15 cellular contexts compared by ENCODE assay signal in the genomic region with DNA sequence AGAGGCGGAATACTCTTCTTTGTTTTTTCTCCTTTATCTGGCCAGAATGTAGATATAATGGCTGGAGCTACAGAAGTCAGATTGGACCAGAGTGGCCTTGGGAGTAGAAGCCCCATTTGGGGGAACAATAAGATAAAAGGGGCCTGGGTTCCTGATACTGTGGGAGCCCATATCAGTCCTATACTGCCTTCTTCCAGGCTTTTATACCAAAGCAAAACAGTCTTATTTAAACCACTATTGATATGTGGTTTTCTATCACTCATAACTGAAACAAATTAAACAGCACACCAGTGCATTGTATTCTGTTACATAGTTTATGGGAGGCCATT. TPM values are rescaled to one million over a fixed set of nuclear protein-coding genes. Genes with fewer than 3 reads are reported as not detected.
A peak's percentile ranks its signal among the peaks of the same experiment; 100 is the strongest.
DNase-seq lines count a peak whose midpoint lies in the region; ATAC-seq, FAIRE-seq and TF ChIP-seq lines count a peak whose summit lies in the region.
"Had no signal": no experiment of that assay in that cellular context is flagged by ENCODE, and none has a peak within 500 bp of the region (broad histone marks: within the 10 kb centered on the region; RNA-seq: fewer than 3 reads in every experiment).

No MANE protein-coding gene starts in this region.

- FAIRE-seq in astrocyte (lab: Jason Lieb, UNC) (no peak), HepG2 (lab: Jason Lieb, UNC) (no peak), GM12892 (lab: Jason Lieb, UNC) (no peak), pancreas (lab: Jason Lieb, UNC) (no peak)

- H3F3A ChIP-seq in GM23338 (replicated peaks; ENCODE audit: low read depth), result no peaks in the 10 kb centered on the region

- H3K4me1 ChIP-seq in GM23338 (ENCODE audit: insufficient read depth) (no peaks in the 10 kb centered on the region), astrocyte (ENCODE audit: insufficient read depth, low read length) (peaks cover 20% of the 10 kb centered on the region), HepG2 (ENCODE audit: insufficient read depth, low read length) (peaks cover 28% of the 10 kb centered on the region), spleen (peaks cover 0 to 26% (median 13%) of the 10 kb centered on the region in 6 donors), pancreas (peaks cover 0 to 3% (median 0%) of the 10 kb centered on the region in 3 donors)

- peaks cover 3% of the 10 kb centered on the region; the same call in 2 of the 3 replicates for H3K4me1 Mint-ChIP-seq in GM23338
- peaks cover 28% of the 10 kb centered on the region for H3K4me1 Mint-ChIP-seq in astrocyte (ENCODE audit: low read depth, unreplicated experiment)
- H3K4me1 Mint-ChIP-seq in CD4-positive, alpha-beta T cell (ENCODE audit: low read depth), result peaks cover 8% of the 10 kb centered on the region

- H2AFZ ChIP-seq in GM23338 (0 out of 2 replicates have a peak overlapping the region, but pooled peaks have one; percentile 8), astrocyte (ENCODE audit: low read depth, low read length) (no peak overlapping the region), HepG2 (ENCODE audit: low read length) (no peak overlapping the region)

- POLR2A ChIA-PET in HepG2 (lab: Yijun Ruan, JAX), result no interaction called here
- POLR2A ChIA-PET in CD4-positive, alpha-beta T cell (lab: Charles Lee), result interaction anchor here (0.7 kb wide), 1 partner anchor 1130 kb away, joined by 3 read pairs; no protein-coding TSS in a partner anchor

- no peak for TF ChIP-seq RAD21 in HepG2 (CRISPR knock-in tag; IDR thresholded peaks at IDR 0.05)

- H3K4me2 ChIP-seq in GM23338, result no peak overlapping the region
- peak overlapping the region; percentile 86 for H3K4me2 ChIP-seq in astrocyte (ENCODE audit: low read length)
- no peak overlapping the region for H3K4me2 ChIP-seq in HepG2 (ENCODE audit: low read depth, low read length)

- H3K9ac ChIP-seq in astrocyte (ENCODE audit: low read length) (peak overlapping the region; percentile 78), HepG2 (ENCODE audit: insufficient read depth, low read depth, low read length) (no peak overlapping the region)

- no peak for TF ChIP-seq CTCF in GM23338 (conservative IDR thresholded peaks at IDR 0.05; ENCODE audit: low read depth in 2 of 2)
- no peak for TF ChIP-seq CTCF in astrocyte (IDR thresholded peaks at IDR 0.05; ENCODE audit: insufficient read depth, low read depth, low read length)
- no peak for TF ChIP-seq CTCF in HepG2 (CRISPR knock-in tag; IDR thresholded peaks at IDR 0.05)
- TF ChIP-seq CTCF in spleen (IDR thresholded peaks at IDR 0.05 in 8 of 11, conservative IDR thresholded peaks at IDR 0.05 in 3 of 11), result no peak
- TF ChIP-seq CTCF in CD4-positive, alpha-beta T cell (IDR thresholded peaks at IDR 0.05), result no peak
- no peak for TF ChIP-seq CTCF in pancreas (IDR thresholded peaks at IDR 0.05)

- H3K79me2 ChIP-seq in GM23338 (replicated peaks; ENCODE audit: insufficient read depth) (no peaks in the 10 kb centered on the region), astrocyte (ENCODE audit: insufficient read depth, low read length) (no peaks in the 10 kb centered on the region), HepG2 (ENCODE audit: insufficient read depth, low read length) (no peaks in the 10 kb centered on the region)

- H3K27ac Mint-ChIP-seq in GM23338 (no peak overlapping the region), astrocyte (ENCODE audit: unreplicated experiment) (peak overlapping the region; percentile 95)
- no peak overlapping the region for H3K27ac Mint-ChIP-seq in CD4-positive, alpha-beta T cell

- no peak overlapping the region for H3K4me3 ChIP-seq in GM23338
- peak overlapping the region; percentile 48 for H3K4me3 ChIP-seq in astrocyte (ENCODE audit: insufficient read depth, low read depth, low read length)
- H3K4me3 ChIP-seq in HepG2 (replicated peaks in 1 of 3; ENCODE audit: insufficient read depth in 1 of 3, low read depth in 2 of 3, low read length in 3 of 3), result no peak overlapping the region
- H3K4me3 ChIP-seq in spleen, result no peak overlapping the region
- H3K4me3 ChIP-seq in pancreas, result no peak overlapping the region

- BruUV-seq in HepG2 (replicated peaks; lab: Mats Ljungman, UMichigan), result no TSS peak

- H3K4me3 Mint-ChIP-seq in GM23338 (no peak overlapping the region), astrocyte (ENCODE audit: unreplicated experiment) (no peak overlapping the region)
- no peak overlapping the region for H3K4me3 Mint-ChIP-seq in CD4-positive, alpha-beta T cell

- H3K36me3 Mint-ChIP-seq in GM23338 (ENCODE audit: low read depth) (no peaks in the 10 kb centered on the region), astrocyte (ENCODE audit: low read depth, unreplicated experiment) (no peaks in the 10 kb centered on the region)
- H3K36me3 Mint-ChIP-seq in CD4-positive, alpha-beta T cell (ENCODE audit: low read depth), result no peaks in the 10 kb centered on the region
- H3K36me3 Mint-ChIP-seq: activated naive CD4-positive, alpha-beta T cell treated with anti-CD3 and anti-CD28 coated beads, Interleukin-2, amount 50 U/mL, for 72 hours had no signal

- H4K20me1 ChIP-seq in GM23338 (replicated peaks; ENCODE audit: insufficient read depth) (no peaks in the 10 kb centered on the region), astrocyte (ENCODE audit: insufficient read depth, low read length) (no peaks in the 10 kb centered on the region), HepG2 (ENCODE audit: insufficient read depth, low read length) (no peaks in the 10 kb centered on the region)

- no peaks in the 10 kb centered on the region for H3K9me3 ChIP-seq in astrocyte (ENCODE audit: insufficient read depth, low read depth, low read length)
- no peaks in the 10 kb centered on the region for H3K9me3 ChIP-seq in HepG2 (ENCODE audit: low read length)
- H3K9me3 ChIP-seq in spleen, result no peaks in the 10 kb centered on the region
- H3K9me3 ChIP-seq in CD4-positive, alpha-beta T cell (ENCODE audit: control insufficient read depth, low read length), result no peaks in the 10 kb centered on the region
- H3K9me3 ChIP-seq in pancreas, result no peaks in the 10 kb centered on the region
- H3K9me3 ChIP-seq: MG63 had no signal

- H3K9me2 ChIP-seq in GM23338 (ENCODE audit: insufficient read depth), result no peaks in the 10 kb centered on the region

- no peak for DNase-seq in GM23338 (ENCODE audit: low spot score)
- no peak for DNase-seq in astrocyte (ENCODE audit: low read depth)
- DNase-seq in HepG2 (ENCODE audit: low spot score), result no peak
- DNase-seq in spleen, result no peak
- no peak for DNase-seq in erythroblast (lab: John Stamatoyannopoulos, UW)
- no peak for DNase-seq in GM12892 (ENCODE audit: insufficient read length)
- DNase-seq in CD4-positive, alpha-beta T cell, result no peak
- DNase-seq in pancreas, result no peak
- DNase-seq: activated CD4-positive, CD25-positive, alpha-beta regulatory T cell; DMS53; SW 1271 had no signal

- no peak overlapping the region for H3K27ac ChIP-seq in GM23338 (ENCODE audit: low read depth)
- H3K27ac ChIP-seq in astrocyte (ENCODE audit: low read depth, low read length), result peak overlapping the region; percentile 93
- peak overlapping the region; percentile 3 for H3K27ac ChIP-seq in HepG2 (ENCODE audit: extremely low read length, insufficient read depth, low read length)
- peak overlapping the region in 5 of 8 donors; percentile 31 to 68 (median 44) for H3K27ac ChIP-seq in spleen
- H3K27ac ChIP-seq in CD4-positive, alpha-beta T cell (ENCODE audit: low read depth, low read length), result no peak overlapping the region
- peak overlapping the region in 1 of 4 donors; percentile 47 for H3K27ac ChIP-seq in pancreas

- intact Hi-C loops in HepG2 (cut with micrococcal nuclease; ENCODE audit: unreplicated experiment) (no loop called here), spleen (cut with DNase I; ENCODE audit: low total_unique reads) (no loop called here), pancreas (cut with DNase I) (no loop called here)
- intact Hi-C loops in CD4-positive, alpha-beta T cell (cut with DNase I, micrococcal nuclease), result no loop called here

- in situ Hi-C loops in HepG2 (cut with HindIII; ENCODE audit: extremely low pct_ligation_motif_present, low pct_unique_long_range_greater_than_20kb), result no loop called here

- no peaks in the 10 kb centered on the region for H3K9me3 Mint-ChIP-seq in GM23338
- no peaks in the 10 kb centered on the region for H3K9me3 Mint-ChIP-seq in astrocyte (ENCODE audit: unreplicated experiment)
- H3K9me3 Mint-ChIP-seq in CD4-positive, alpha-beta T cell, result no peaks in the 10 kb centered on the region
- H3K9me3 Mint-ChIP-seq: activated naive CD4-positive, alpha-beta T cell treated with anti-CD3 and anti-CD28 coated beads, Interleukin-2, amount 50 U/mL, for 72 hours had no signal

- ATAC-seq in GM23338 (no peak), HepG2 (no peak), pancreas (no peak)
- no peak for ATAC-seq in CD4-positive, alpha-beta T cell (ENCODE audit: poor library complexity)

- H3K27me3 ChIP-seq in GM23338 (ENCODE audit: insufficient read depth) (no peaks in the 10 kb centered on the region), astrocyte (ENCODE audit: insufficient read depth, low read length) (no peaks in the 10 kb centered on the region), HepG2 (ENCODE audit: control insufficient read depth in 1 of 2, insufficient read depth in 2 of 2, low read length in 2 of 2) (no peaks in the 10 kb centered on the region), spleen (replicated peaks in 1 of 7) (peaks cover 0 to 6% (median 0%) of the 10 kb centered on the region in 7 donors), pancreas (no peaks in the 10 kb centered on the region)
- no peaks in the 10 kb centered on the region for H3K27me3 ChIP-seq in CD4-positive, alpha-beta T cell (ENCODE audit: control insufficient read depth, insufficient read depth, low read length)
- H3K27me3 ChIP-seq: foreskin keratinocyte, MG63 had no signal

- no peak for TF ChIP-seq EP300 in HepG2 (IDR thresholded peaks at IDR 0.05; ENCODE audit: low read depth in 2 of 2, low read length in 2 of 2)
- no peak for TF ChIP-seq EP300 in HepG2 (CRISPR knock-in tag; IDR thresholded peaks at IDR 0.05; ENCODE audit: borderline replicate concordance)

- 95% methylated on average over 1 of the region's 1 CpG for WGBS in HepG2 (ENCODE audit: low lambda C conversion rate)
- WGBS in spleen, 5 donors, result 94 to 100% (median 97%) methylated on average over 1 of the region's 1 CpG
- 90 to 93% methylated on average over 1 of the region's 1 CpG for WGBS in pancreas, 2 donors

- TF ChIP-seq POLR2A in HepG2 (IDR thresholded peaks at IDR 0.05; ENCODE audit: insufficient read depth in 1 of 2, low read depth in 2 of 2, low read length in 2 of 2) (no peak), spleen (IDR thresholded peaks at IDR 0.05) (no peak), erythroblast (IDR thresholded peaks at IDR 0.05; ENCODE audit: low read length) (no peak), GM12892 (IDR thresholded peaks at IDR 0.05; ENCODE audit: low read depth, low read length) (no peak)

- peaks cover 3% of the 10 kb centered on the region for H3K27me3 Mint-ChIP-seq in GM23338 (ENCODE audit: insufficient read depth, low read depth, poor library complexity)
- no peaks in the 10 kb centered on the region for H3K27me3 Mint-ChIP-seq in astrocyte (ENCODE audit: low read depth, unreplicated experiment)
- no peaks in the 10 kb centered on the region for H3K27me3 Mint-ChIP-seq in CD4-positive, alpha-beta T cell

- H3K36me3 ChIP-seq in GM23338 (ENCODE audit: insufficient read depth), result no peaks in the 10 kb centered on the region
- no peaks in the 10 kb centered on the region for H3K36me3 ChIP-seq in astrocyte (ENCODE audit: insufficient read depth, low read length)
- H3K36me3 ChIP-seq in HepG2 (replicated peaks in 1 of 2; ENCODE audit: control insufficient read depth in 1 of 2, insufficient read depth in 2 of 2, low read length in 2 of 2), result no peaks in the 10 kb centered on the region
- H3K36me3 ChIP-seq in spleen, result no peaks in the 10 kb centered on the region
- H3K36me3 ChIP-seq in pancreas, result no peaks in the 10 kb centered on the region
- H3K36me3 ChIP-seq: MG63 had no signal

- CTCF ChIA-PET in HepG2 (lab: Yijun Ruan, JAX; ENCODE audit: low intra/inter-chr PET ratio, low total read pairs), result no interaction called here
- CTCF ChIA-PET in CD4-positive, alpha-beta T cell (lab: Charles Lee), result no interaction called here

RNA-seq across cellular contexts. Expression of gene SPAAR, which starts 14.3 kb away (rescaled TPM):
- not detected in 2 replicates for total RNA-seq in GM23338 (2014; rRNA removed; shearing (Covaris generic))
- 0.17 TPM in 1 of 2 replicates, not detected in the other for polyA plus RNA-seq in GM23338 (2016; fragmentation: Nextera tagmentation; extraction: Ambion mirVana)
- 0.17 and 0.18 TPM in 2 replicates for total RNA-seq in astrocyte
- total RNA-seq in HepG2 (2016; rRNA removed; fragmentation: Illumina TruSeq; extraction: Trizol), result 0.07 TPM in 1 of 2 replicates, not detected in the other
- total RNA-seq in HepG2 (2016; cell fraction: cytosol; rRNA removed; fragmentation: Illumina TruSeq; extraction: Trizol; ENCODE audit: low read depth), result not detected in 2 replicates
- not detected in 2 replicates for total RNA-seq in HepG2 (2016; cell fraction: insoluble cytoplasmic fraction; rRNA removed; fragmentation: Illumina TruSeq; extraction: Trizol)
- not detected in 2 replicates for total RNA-seq in HepG2 (2016; cell fraction: membrane; rRNA removed; fragmentation: Illumina TruSeq; extraction: Trizol)
- total RNA-seq in HepG2 (2016; cell fraction: nucleus; rRNA removed; fragmentation: Illumina TruSeq; extraction: Trizol), result not detected in 2 replicates
- polyA plus RNA-seq in HepG2 (2011; rRNA removed), result not detected in 2 replicates
- polyA plus RNA-seq in HepG2 (2011; cell fraction: cytosol; rRNA removed), result not detected in 2 replicates
- not detected in 2 replicates for polyA plus RNA-seq in HepG2 (2011; cell fraction: nucleus; rRNA removed)
- polyA plus RNA-seq in HepG2 (2012), result not detected in 2 replicates
- polyA plus RNA-seq in HepG2 (2016; cell fraction: cytosol; fragmentation: Illumina TruSeq; extraction: Trizol; ENCODE audit: low read depth), result not detected in 2 replicates
- not detected in 2 replicates for polyA plus RNA-seq in HepG2 (2016; cell fraction: insoluble cytoplasmic fraction; fragmentation: Illumina TruSeq; extraction: Trizol; ENCODE audit: low read depth)
- not detected in 2 replicates for polyA plus RNA-seq in HepG2 (2016; cell fraction: membrane; fragmentation: Illumina TruSeq; extraction: Trizol; ENCODE audit: low read depth)
- not detected in 2 replicates for polyA plus RNA-seq in HepG2 (2016; cell fraction: nucleus; fragmentation: Illumina TruSeq; extraction: Trizol; ENCODE audit: insufficient read depth, low read depth)
- 0.21 TPM in 1 of 2 replicates, not detected in the other for polyA minus RNA-seq in HepG2 (2011; rRNA and poly(A)+ RNA removed; ENCODE audit: low replicate concordance)
- polyA minus RNA-seq in HepG2 (2011; cell fraction: cytosol; rRNA and poly(A)+ RNA removed), result not detected in 2 replicates
- not detected in 2 replicates for polyA minus RNA-seq in HepG2 (2011; cell fraction: nucleus; rRNA and poly(A)+ RNA removed)
- total RNA-seq in spleen, result 1 to 10 TPM in 5 of 7 donors, under 1 TPM in 2; 0.68 to 3.8 (median 1.6) TPM
- polyA plus RNA-seq in spleen, result 1 to 10 TPM in 1 of 3 donors, under 1 TPM in 2; 0.46 to 1.9 (median 0.63) TPM
- not detected for polyA plus RNA-seq in GM12892 (2012; ENCODE audit: missing spikeins)
- total RNA-seq in CD4-positive, alpha-beta T cell, result not detected
- total RNA-seq in pancreas, result under 1 TPM in 5 of 6 donors, not detected in 1; 0.12 to 0.74 (median 0.44) TPM
- polyA plus RNA-seq in pancreas, result 1 to 10 TPM in 1 of 2 donors, under 1 TPM in 1; 0.31 to 1.6 TPM
- total RNA-seq: activated naive CD4-positive, alpha-beta T cell treated with anti-CD3 and anti-CD28 coated beads, Interleukin-2, amount 50 U/mL, for 72 hours; foreskin keratinocyte; myocyte had no signal
- polyA plus RNA-seq: foreskin keratinocyte had no signal

RNA-seq across cellular contexts. Expression of gene HRCT1, which starts 17.6 kb away (rescaled TPM):
- not detected in 2 replicates for total RNA-seq in GM23338 (2014; rRNA removed; shearing (Covaris generic))
- not detected in 2 replicates for polyA plus RNA-seq in GM23338 (2016; fragmentation: Nextera tagmentation; extraction: Ambion mirVana)
- 0.39 and 0.62 TPM in 2 replicates for total RNA-seq in astrocyte
- not detected in 2 replicates for total RNA-seq in HepG2 (2016; rRNA removed; fragmentation: Illumina TruSeq; extraction: Trizol)
- not detected in 2 replicates for total RNA-seq in HepG2 (2016; cell fraction: cytosol; rRNA removed; fragmentation: Illumina TruSeq; extraction: Trizol; ENCODE audit: low read depth)
- total RNA-seq in HepG2 (2016; cell fraction: insoluble cytoplasmic fraction; rRNA removed; fragmentation: Illumina TruSeq; extraction: Trizol), result not detected in 2 replicates
- 0.21 TPM in 1 of 2 replicates, not detected in the other for total RNA-seq in HepG2 (2016; cell fraction: membrane; rRNA removed; fragmentation: Illumina TruSeq; extraction: Trizol)
- total RNA-seq in HepG2 (2016; cell fraction: nucleus; rRNA removed; fragmentation: Illumina TruSeq; extraction: Trizol), result 0.41 and 0.43 TPM in 2 replicates
- 0.13 and 0.44 TPM in 2 replicates for polyA plus RNA-seq in HepG2 (2011; rRNA removed)
- polyA plus RNA-seq in HepG2 (2011; cell fraction: cytosol; rRNA removed), result 0.23 TPM in 1 of 2 replicates, not detected in the other
- polyA plus RNA-seq in HepG2 (2011; cell fraction: nucleus; rRNA removed), result 0.21 TPM in 1 of 2 replicates, not detected in the other
- polyA plus RNA-seq in HepG2 (2012), result 0.35 TPM in 1 of 2 replicates, not detected in the other
- polyA plus RNA-seq in HepG2 (2016; cell fraction: cytosol; fragmentation: Illumina TruSeq; extraction: Trizol; ENCODE audit: low read depth), result 0.26 and 0.28 TPM in 2 replicates
- 0.35 and 0.46 TPM in 2 replicates for polyA plus RNA-seq in HepG2 (2016; cell fraction: insoluble cytoplasmic fraction; fragmentation: Illumina TruSeq; extraction: Trizol; ENCODE audit: low read depth)
- 0.41 and 0.42 TPM in 2 replicates for polyA plus RNA-seq in HepG2 (2016; cell fraction: membrane; fragmentation: Illumina TruSeq; extraction: Trizol; ENCODE audit: low read depth)
- polyA plus RNA-seq in HepG2 (2016; cell fraction: nucleus; fragmentation: Illumina TruSeq; extraction: Trizol; ENCODE audit: insufficient read depth, low read depth), result 0.53 TPM in 1 of 2 replicates, not detected in the other
- 0.44 TPM in 1 of 2 replicates, not detected in the other for polyA minus RNA-seq in HepG2 (2011; rRNA and poly(A)+ RNA removed; ENCODE audit: low replicate concordance)
- polyA minus RNA-seq in HepG2 (2011; cell fraction: cytosol; rRNA and poly(A)+ RNA removed), result not detected in 2 replicates
- polyA minus RNA-seq in HepG2 (2011; cell fraction: nucleus; rRNA and poly(A)+ RNA removed), result not detected in 2 replicates
- 1 to 10 TPM in 2 of 7 donors, under 1 TPM in 1, not detected in 4; 0.65 to 2.5 (median 1.6) TPM for total RNA-seq in spleen
- 1 to 10 TPM in 1 of 3 donors, under 1 TPM in 2; 0.52 to 1.1 (median 0.70) TPM for polyA plus RNA-seq in spleen
- not detected for polyA plus RNA-seq in GM12892 (2012; ENCODE audit: missing spikeins)
- not detected for total RNA-seq in CD4-positive, alpha-beta T cell
- 1 to 10 TPM in 3 of 6 donors, under 1 TPM in 3; 0.43 to 1.5 (median 0.83) TPM for total RNA-seq in pancreas
- 1 to 10 TPM in 1 of 2 donors, under 1 TPM in 1; 0.33 to 1.5 TPM for polyA plus RNA-seq in pancreas
- total RNA-seq: activated naive CD4-positive, alpha-beta T cell treated with anti-CD3 and anti-CD28 coated beads, Interleukin-2, amount 50 U/mL, for 72 hours had no signal

RNA-seq across cellular contexts. Expression of gene OR2S2, which starts 34.4 kb away (rescaled TPM):
- total RNA-seq in GM23338 (2014; rRNA removed; shearing (Covaris generic)), result not detected in 2 replicates
- not detected in 2 replicates for polyA plus RNA-seq in GM23338 (2016; fragmentation: Nextera tagmentation; extraction: Ambion mirVana)
- total RNA-seq in astrocyte, result not detected in 2 replicates
- not detected in 2 replicates for total RNA-seq in HepG2 (2016; rRNA removed; fragmentation: Illumina TruSeq; extraction: Trizol)
- not detected in 2 replicates for total RNA-seq in HepG2 (2016; cell fraction: cytosol; rRNA removed; fragmentation: Illumina TruSeq; extraction: Trizol; ENCODE audit: low read depth)
- not detected in 2 replicates for total RNA-seq in HepG2 (2016; cell fraction: insoluble cytoplasmic fraction; rRNA removed; fragmentation: Illumina TruSeq; extraction: Trizol)
- total RNA-seq in HepG2 (2016; cell fraction: membrane; rRNA removed; fragmentation: Illumina TruSeq; extraction: Trizol), result not detected in 2 replicates
- total RNA-seq in HepG2 (2016; cell fraction: nucleus; rRNA removed; fragmentation: Illumina TruSeq; extraction: Trizol), result not detected in 2 replicates
- not detected in 2 replicates for polyA plus RNA-seq in HepG2 (2011; rRNA removed)
- polyA plus RNA-seq in HepG2 (2011; cell fraction: cytosol; rRNA removed), result not detected in 2 replicates
- polyA plus RNA-seq in HepG2 (2011; cell fraction: nucleus; rRNA removed), result not detected in 2 replicates
- not detected in 2 replicates for polyA plus RNA-seq in HepG2 (2012)
- not detected in 2 replicates for polyA plus RNA-seq in HepG2 (2016; cell fraction: cytosol; fragmentation: Illumina TruSeq; extraction: Trizol; ENCODE audit: low read depth)
- not detected in 2 replicates for polyA plus RNA-seq in HepG2 (2016; cell fraction: insoluble cytoplasmic fraction; fragmentation: Illumina TruSeq; extraction: Trizol; ENCODE audit: low read depth)
- polyA plus RNA-seq in HepG2 (2016; cell fraction: membrane; fragmentation: Illumina TruSeq; extraction: Trizol; ENCODE audit: low read depth), result not detected in 2 replicates
- not detected in 2 replicates for polyA plus RNA-seq in HepG2 (2016; cell fraction: nucleus; fragmentation: Illumina TruSeq; extraction: Trizol; ENCODE audit: insufficient read depth, low read depth)
- not detected in 2 replicates for polyA minus RNA-seq in HepG2 (2011; rRNA and poly(A)+ RNA removed; ENCODE audit: low replicate concordance)
- polyA minus RNA-seq in HepG2 (2011; cell fraction: cytosol; rRNA and poly(A)+ RNA removed), result not detected in 2 replicates
- polyA minus RNA-seq in HepG2 (2011; cell fraction: nucleus; rRNA and poly(A)+ RNA removed), result not detected in 2 replicates
- not detected for total RNA-seq in spleen
- polyA plus RNA-seq in spleen, result not detected
- not detected for polyA plus RNA-seq in GM12892 (2012; ENCODE audit: missing spikeins)
- total RNA-seq in CD4-positive, alpha-beta T cell, result not detected
- not detected for total RNA-seq in pancreas
- polyA plus RNA-seq in pancreas, result not detected
- total RNA-seq: activated naive CD4-positive, alpha-beta T cell treated with anti-CD3 and anti-CD28 coated beads, Interleukin-2, amount 50 U/mL, for 72 hours; foreskin keratinocyte; myocyte had no signal
- polyA plus RNA-seq: foreskin keratinocyte had no signal

RNA-seq across cellular contexts. Expression of gene OR13J1, which starts 53.4 kb away (rescaled TPM):
- not detected in 2 replicates for total RNA-seq in GM23338 (2014; rRNA removed; shearing (Covaris generic))
- polyA plus RNA-seq in GM23338 (2016; fragmentation: Nextera tagmentation; extraction: Ambion mirVana), result 0.15 TPM in 1 of 2 replicates, not detected in the other
- total RNA-seq in astrocyte, result not detected in 2 replicates
- not detected in 2 replicates for total RNA-seq in HepG2 (2016; rRNA removed; fragmentation: Illumina TruSeq; extraction: Trizol)
- total RNA-seq in HepG2 (2016; cell fraction: cytosol; rRNA removed; fragmentation: Illumina TruSeq; extraction: Trizol; ENCODE audit: low read depth), result not detected in 2 replicates
- total RNA-seq in HepG2 (2016; cell fraction: insoluble cytoplasmic fraction; rRNA removed; fragmentation: Illumina TruSeq; extraction: Trizol), result not detected in 2 replicates
- total RNA-seq in HepG2 (2016; cell fraction: membrane; rRNA removed; fragmentation: Illumina TruSeq; extraction: Trizol), result not detected in 2 replicates
- total RNA-seq in HepG2 (2016; cell fraction: nucleus; rRNA removed; fragmentation: Illumina TruSeq; extraction: Trizol), result not detected in 2 replicates
- not detected in 2 replicates for polyA plus RNA-seq in HepG2 (2011; rRNA removed)
- not detected in 2 replicates for polyA plus RNA-seq in HepG2 (2011; cell fraction: cytosol; rRNA removed)
- polyA plus RNA-seq in HepG2 (2011; cell fraction: nucleus; rRNA removed), result not detected in 2 replicates
- polyA plus RNA-seq in HepG2 (2012), result not detected in 2 replicates
- not detected in 2 replicates for polyA plus RNA-seq in HepG2 (2016; cell fraction: cytosol; fragmentation: Illumina TruSeq; extraction: Trizol; ENCODE audit: low read depth)
- not detected in 2 replicates for polyA plus RNA-seq in HepG2 (2016; cell fraction: insoluble cytoplasmic fraction; fragmentation: Illumina TruSeq; extraction: Trizol; ENCODE audit: low read depth)
- not detected in 2 replicates for polyA plus RNA-seq in HepG2 (2016; cell fraction: membrane; fragmentation: Illumina TruSeq; extraction: Trizol; ENCODE audit: low read depth)
- polyA plus RNA-seq in HepG2 (2016; cell fraction: nucleus; fragmentation: Illumina TruSeq; extraction: Trizol; ENCODE audit: insufficient read depth, low read depth), result not detected in 2 replicates
- polyA minus RNA-seq in HepG2 (2011; rRNA and poly(A)+ RNA removed; ENCODE audit: low replicate concordance), result not detected in 2 replicates
- polyA minus RNA-seq in HepG2 (2011; cell fraction: cytosol; rRNA and poly(A)+ RNA removed), result not detected in 2 replicates
- polyA minus RNA-seq in HepG2 (2011; cell fraction: nucleus; rRNA and poly(A)+ RNA removed), result not detected in 2 replicates
- total RNA-seq in spleen, result not detected
- polyA plus RNA-seq in spleen, result not detected
- polyA plus RNA-seq in GM12892 (2012; ENCODE audit: missing spikeins), result not detected
- not detected for total RNA-seq in CD4-positive, alpha-beta T cell
- total RNA-seq in pancreas, result not detected
- polyA plus RNA-seq in pancreas, result not detected
- total RNA-seq: activated naive CD4-positive, alpha-beta T cell treated with anti-CD3 and anti-CD28 coated beads, Interleukin-2, amount 50 U/mL, for 72 hours; foreskin keratinocyte; myocyte had no signal
- polyA plus RNA-seq: foreskin keratinocyte had no signal

Comparison
In these comparisons a context has a peak if more than half of its experiments do, and no peak if none do; other contexts are left out.
1. H3K27ac ChIP-seq: peak in astrocyte (single experiment), HepG2 (single experiment) and spleen (5 of 8); none in GM23338 (single experiment) and CD4-positive, alpha-beta T cell (single experiment).